26 cellular contexts compared by ENCODE assay signal in the genomic region with DNA sequence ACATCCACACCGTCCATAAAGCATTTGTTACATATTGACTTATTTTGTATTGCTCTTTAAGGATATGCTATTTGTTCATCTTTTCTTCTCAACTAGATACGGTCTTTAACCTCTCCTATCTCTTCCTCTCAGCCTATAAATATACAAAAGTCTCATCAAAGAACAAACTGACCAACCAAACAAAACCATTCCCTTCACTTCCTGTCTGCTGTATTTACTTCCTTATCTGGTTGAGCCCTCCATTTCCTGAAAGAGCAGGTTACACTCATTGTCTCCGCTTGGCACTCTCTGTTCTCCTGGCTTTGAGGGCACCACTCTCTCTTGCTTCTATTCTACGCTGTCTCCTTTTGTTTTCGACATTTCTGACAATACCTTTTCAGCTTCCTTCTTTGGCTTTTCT.
"Had no signal": no experiment of that assay in that cellular context is flagged by ENCODE, and none has a peak within 500 bp of the region (broad histone marks: within the 10 kb centered on the region; RNA-seq: fewer than 3 reads in every experiment).

No MANE protein-coding gene starts in this region.

- H3K4me1 ChIP-seq: suprapubic skin, transverse colon had no signal

- H3K27me3 ChIP-seq: cardiac muscle cell, right atrium auricular region, suprapubic skin, transverse colon had no signal

- DNase-seq: activated CD4-positive, alpha-beta T cell treated with anti-CD3 and anti-CD28 coated beads, Interleukin-2, amount 10 ng/mL, durations not matched to agents 7 days and 5 days; activated CD8-positive, alpha-beta T cell treated with anti-CD3 and anti-CD28 coated beads, Interleukin-2, amount 10 ng/mL, durations not matched to agents 7 days and 5 days; activated naive CD4-positive, alpha-beta T cell treated with Interleukin-2 at 50 U/mL for 16 hours; activated naive CD8-positive, alpha-beta T cell treated with anti-CD3 and anti-CD28 coated beads, Interleukin-2, amount 10 ng/mL, durations not matched to agents 7 days and 5 days; activated T-cell treated with anti-CD3 and anti-CD28 coated beads, Interleukin-2, amount 50 U/mL, for 24 hours; amygdala; effector memory CD8-positive, alpha-beta T cell; foreskin melanocyte; hypothalamus; islet precursor cell; mammary epithelial cell; midbrain; nephron progenitor cell; occipital lobe; stimulated activated CD4-positive, alpha-beta T cell treated with anti-CD3 and anti-CD28 coated beads, Interleukin-2, amount 100 ng/mL, for 24 hours; stimulated activated naive CD8-positive, alpha-beta T cell treated with anti-CD3 and anti-CD28 coated beads, Interleukin-15, amount 100 ng/mL, for 72 hours; transverse colon had no signal

- H3K27ac ChIP-seq: cardiac muscle cell, epithelial cell of prostate, right atrium auricular region, suprapubic skin, transverse colon had no signal

- H3K27me3 Mint-ChIP-seq: activated CD4-positive, alpha-beta T cell treated with anti-CD3 and anti-CD28 coated beads, Interleukin-2, amount 10 ng/mL, durations not matched to agents 7 days and 5 days; activated naive CD8-positive, alpha-beta T cell treated with anti-CD3 and anti-CD28 coated beads, Interleukin-2, amount 10 ng/mL, durations not matched to agents 7 days and 5 days; activated T-cell treated with anti-CD3 and anti-CD28 coated beads, Interleukin-2, amount 50 U/mL, for 24 hours; dendritic cell treated with granulocyte-macrophage colony-stimulating factor and Interleukin-4, amounts not matched to agents 40 ng/mL and 50 ng/mL, for 4 days; effector memory CD8-positive, alpha-beta T cell; stimulated activated naive CD8-positive, alpha-beta T cell treated with anti-CD3 and anti-CD28 coated beads, Interleukin-15, amount 100 ng/mL, for 72 hours had no signal

- H3K4me1 Mint-ChIP-seq: activated CD4-positive, alpha-beta T cell treated with anti-CD3 and anti-CD28 coated beads, Interleukin-2, amount 10 ng/mL, durations not matched to agents 7 days and 5 days; activated naive CD8-positive, alpha-beta T cell treated with anti-CD3 and anti-CD28 coated beads, Interleukin-2, amount 10 ng/mL, durations not matched to agents 7 days and 5 days; nephron progenitor cell; stimulated activated naive CD8-positive, alpha-beta T cell treated with anti-CD3 and anti-CD28 coated beads, Interleukin-15, amount 100 ng/mL, for 72 hours had no signal

- H3K27ac Mint-ChIP-seq: activated CD4-positive, alpha-beta T cell treated with anti-CD3 and anti-CD28 coated beads, Interleukin-2, amount 10 ng/mL, durations not matched to agents 7 days and 5 days; activated CD8-positive, alpha-beta T cell treated with anti-CD3 and anti-CD28 coated beads, Interleukin-2, amount 10 ng/mL, durations not matched to agents 7 days and 5 days; activated naive CD8-positive, alpha-beta T cell treated with anti-CD3 and anti-CD28 coated beads, Interleukin-2, amount 10 ng/mL, durations not matched to agents 7 days and 5 days; activated T-cell treated with anti-CD3 and anti-CD28 coated beads, Interleukin-2, amount 50 U/mL, for 24 hours; activated T-helper 2 cell treated with anti-CD3 and anti-CD28 coated beads, Interferon-gamma antibody, Interleukin-2, Interleukin-4, amounts not matched to agents 10 μg/mL and 5 μg/mL and 100 μg/mL, durations not matched to agents 14 hours and 24 hours and 36 hours; dendritic cell treated with granulocyte-macrophage colony-stimulating factor and Interleukin-4, amounts not matched to agents 40 ng/mL and 50 ng/mL, for 4 days; effector memory CD8-positive, alpha-beta T cell; nephron progenitor cell; stimulated activated naive CD8-positive, alpha-beta T cell treated with anti-CD3 and anti-CD28 coated beads, Interleukin-15, amount 100 ng/mL, for 72 hours; T-helper 2 cell treated with Interferon-gamma antibody and Interleukin-4, amounts not matched to agents 5 μg/mL and 100 μg/mL, for 36 hours had no signal

- H3K36me3 Mint-ChIP-seq: activated naive CD8-positive, alpha-beta T cell treated with anti-CD3 and anti-CD28 coated beads, Interleukin-2, amount 10 ng/mL, durations not matched to agents 7 days and 5 days had no signal

- ATAC-seq: activated CD4-positive, CD25-positive, alpha-beta regulatory T cell treated with anti-CD3 and anti-CD28 coated beads, Interleukin-2, amount 50 U/mL, for 24 hours; activated CD8-positive, alpha-beta T cell treated with anti-CD3 and anti-CD28 coated beads, Interleukin-2, amount 10 ng/mL, durations not matched to agents 7 days and 5 days; effector memory CD8-positive, alpha-beta T cell; left lobe of liver; stimulated activated naive CD8-positive, alpha-beta T cell treated with anti-CD3 and anti-CD28 coated beads, Interleukin-15, amount 100 ng/mL, for 72 hours had no signal

- H3K36me3 ChIP-seq: cardiac muscle cell, right atrium auricular region, suprapubic skin, transverse colon had no signal

- H3K9me3 ChIP-seq: right atrium auricular region, suprapubic skin, transverse colon had no signal

- H3K4me3 ChIP-seq: cardiac muscle cell, right atrium auricular region, suprapubic skin, transverse colon had no signal

- H3K9me3 Mint-ChIP-seq: activated CD4-positive, alpha-beta T cell treated with anti-CD3 and anti-CD28 coated beads, Interleukin-2, amount 10 ng/mL, durations not matched to agents 7 days and 5 days; activated naive CD8-positive, alpha-beta T cell treated with anti-CD3 and anti-CD28 coated beads, Interleukin-2, amount 10 ng/mL, durations not matched to agents 7 days and 5 days; activated T-cell treated with anti-CD3 and anti-CD28 coated beads, Interleukin-2, amount 50 U/mL, for 24 hours; activated T-helper 2 cell treated with anti-CD3 and anti-CD28 coated beads, Interferon-gamma antibody, Interleukin-2, Interleukin-4, amounts not matched to agents 10 μg/mL and 5 μg/mL and 100 μg/mL, durations not matched to agents 14 hours and 24 hours and 36 hours had no signal

- H3K4me3 Mint-ChIP-seq: activated CD4-positive, alpha-beta T cell treated with anti-CD3 and anti-CD28 coated beads, Interleukin-2, amount 10 ng/mL, durations not matched to agents 7 days and 5 days; activated CD8-positive, alpha-beta T cell treated with anti-CD3 and anti-CD28 coated beads, Interleukin-2, amount 10 ng/mL, durations not matched to agents 7 days and 5 days; activated naive CD8-positive, alpha-beta T cell treated with anti-CD3 and anti-CD28 coated beads, Interleukin-2, amount 10 ng/mL, durations not matched to agents 7 days and 5 days; activated T-cell treated with anti-CD3 and anti-CD28 coated beads, Interleukin-2, amount 50 U/mL, for 24 hours; dendritic cell treated with granulocyte-macrophage colony-stimulating factor and Interleukin-4, amounts not matched to agents 40 ng/mL and 50 ng/mL, for 4 days; effector memory CD8-positive, alpha-beta T cell; nephron progenitor cell; stimulated activated naive CD8-positive, alpha-beta T cell treated with anti-CD3 and anti-CD28 coated beads, Interleukin-15, amount 100 ng/mL, for 72 hours; T-helper 2 cell treated with Interferon-gamma antibody and Interleukin-4, amounts not matched to agents 5 μg/mL and 100 μg/mL, for 36 hours had no signal
